Comparison of ENCODE assay signal across 25 cellular contexts in genomic region chr2:85476624-85477023, GRCh38. TPM values are rescaled to one million over a fixed set of nuclear protein-coding genes. Genes with fewer than 3 reads are reported as not detected.
"Had no signal": no experiment of that assay in that cellular context is flagged by ENCODE, and none has a peak within 500 bp of the region (broad histone marks: within the 10 kb centered on the region; RNA-seq: fewer than 3 reads in every experiment).

No MANE protein-coding gene starts in this region.

- FAIRE-seq: TTC549 had no signal

- H3K4me3 Mint-ChIP-seq: activated CD8-positive, alpha-beta T cell treated with anti-CD3 and anti-CD28 coated beads, Interleukin-2, amount 10 ng/mL, durations not matched to agents 7 days and 5 days; activated naive CD8-positive, alpha-beta T cell; immature natural killer cell; memory B cell; nephron; T-helper 2 cell treated with Interferon-gamma antibody and Interleukin-4, amounts not matched to agents 5 μg/mL and 100 μg/mL, for 36 hours had no signal

- H3K27ac Mint-ChIP-seq: activated CD8-positive, alpha-beta T cell treated with anti-CD3 and anti-CD28 coated beads, Interleukin-2, amount 10 ng/mL, durations not matched to agents 7 days and 5 days; activated naive CD8-positive, alpha-beta T cell; immature natural killer cell; memory B cell; T-helper 2 cell treated with Interferon-gamma antibody and Interleukin-4, amounts not matched to agents 5 μg/mL and 100 μg/mL, for 36 hours had no signal

- H3K9me3 ChIP-seq: adrenal gland, ascending aorta, sigmoid colon, upper lobe of right lung had no signal

- H3K27me3 ChIP-seq: adrenal gland, ascending aorta, brain microvascular endothelial cell, hepatocyte, sigmoid colon, upper lobe of right lung had no signal

- H3K27ac ChIP-seq: adrenal gland, ascending aorta, brain microvascular endothelial cell, hepatocyte, sigmoid colon, upper lobe of right lung, WERI-Rb-1 had no signal

- H3K4me1 ChIP-seq: ascending aorta, sigmoid colon, upper lobe of right lung had no signal

- H3K79me2 ChIP-seq: hepatocyte had no signal

- DNase-seq: activated CD4-positive, alpha-beta T cell treated with anti-CD3 and anti-CD28 coated beads for 1 hour; activated CD4-positive, alpha-beta T cell treated with anti-CD3 and anti-CD28 coated beads, Interleukin-2, amount 50 U/mL, for 1 hour; activated CD8-positive, alpha-beta T cell treated with anti-CD3 and anti-CD28 coated beads, Interleukin-2, amount 10 ng/mL, durations not matched to agents 7 days and 5 days; activated T-cell treated with anti-CD3 and anti-CD28 coated beads, Interleukin-2, amount 50 U/mL, for 1 hour; adrenal gland; brain microvascular endothelial cell; caudate nucleus; dermis blood vessel endothelial cell; effector CD8-positive, alpha-beta T cell; foreskin melanocyte; immature natural killer cell; sigmoid colon; stimulated activated CD4-positive, alpha-beta T cell treated with anti-CD3 and anti-CD28 coated beads, Interleukin-4, amount 100 ng/mL, for 1 hour; stimulated activated naive CD4-positive, alpha-beta T cell treated with Interleukin-2 at 50 U/mL for 16 hours; upper lobe of right lung; WERI-Rb-1 had no signal

- H3K4me1 Mint-ChIP-seq: immature natural killer cell, memory B cell had no signal

- H2AFZ ChIP-seq: hepatocyte had no signal

- H3K27me3 Mint-ChIP-seq: activated naive CD8-positive, alpha-beta T cell had no signal

- ATAC-seq: activated CD8-positive, alpha-beta T cell treated with anti-CD3 and anti-CD28 coated beads, Interleukin-2, amount 10 ng/mL, durations not matched to agents 7 days and 5 days; esophagus mucosa; upper lobe of right lung had no signal

- H3K36me3 Mint-ChIP-seq: activated naive CD8-positive, alpha-beta T cell; immature natural killer cell; memory B cell had no signal

- H3K9me3 Mint-ChIP-seq: immature natural killer cell; memory B cell; nephron; T-helper 2 cell treated with Interferon-gamma antibody and Interleukin-4, amounts not matched to agents 5 μg/mL and 100 μg/mL, for 36 hours had no signal

- H3K36me3 ChIP-seq: adrenal gland, ascending aorta, brain microvascular endothelial cell, sigmoid colon, upper lobe of right lung, WERI-Rb-1 had no signal

- H3K4me3 ChIP-seq: adrenal gland, ascending aorta, hepatocyte, sigmoid colon, upper lobe of right lung had no signal

RNA-seq across cellular contexts. Expression of gene SH2D6, which starts 58.1 kb away (rescaled TPM):
- total RNA-seq: ascending aorta, dermis blood vessel endothelial cell, omental fat pad, sigmoid colon had no signal
- polyA plus RNA-seq: immature natural killer cell had no signal
